In the genomic region with DNA sequence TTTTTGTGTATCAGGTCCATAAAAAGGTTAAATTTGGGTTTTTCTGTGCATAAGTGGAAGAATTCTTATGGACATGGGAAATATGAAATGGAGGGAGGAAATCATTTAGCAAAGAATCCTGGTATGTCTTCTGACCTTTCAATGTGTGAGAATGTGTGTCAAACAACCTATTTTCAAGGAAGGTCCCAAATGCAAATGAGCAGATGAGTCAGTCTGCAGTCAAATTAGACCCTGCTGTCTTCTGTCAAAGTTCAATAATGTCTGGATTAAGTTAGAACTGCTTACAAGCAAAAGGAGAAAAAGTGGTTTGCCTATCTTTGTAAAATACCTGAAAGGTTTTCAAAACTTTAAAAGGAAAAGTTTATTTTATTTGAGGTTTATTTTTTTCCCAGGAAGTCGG, we compare ENCODE assay signal across 25 cellular contexts. TPM values are rescaled to one million over a fixed set of nuclear protein-coding genes. Genes with fewer than 3 reads are reported as not detected.
DNase-seq lines count a peak whose midpoint lies in the region; ATAC-seq and TF ChIP-seq lines count a peak whose summit lies in the region.
"Had no signal": no experiment of that assay in that cellular context is flagged by ENCODE, and none has a peak within 500 bp of the region (broad histone marks: within the 10 kb centered on the region; RNA-seq: fewer than 3 reads in every experiment).

No MANE protein-coding gene starts in this region.

- H3K4me3 ChIP-seq in esophagus muscularis mucosa: no peak overlapping the region
- no peak overlapping the region for H3K4me3 ChIP-seq in subcutaneous abdominal adipose tissue (ENCODE audit: low read depth in 1 of 5, low read length in 5 of 5)
- no peak overlapping the region for H3K4me3 ChIP-seq in endodermal cell (ENCODE audit: low read length)
- H3K4me3 ChIP-seq: BLaER1, K562, PC-9 had no signal

- no peaks in the 10 kb centered on the region for H3K9me3 ChIP-seq in esophagus muscularis mucosa
- H3K9me3 ChIP-seq in subcutaneous abdominal adipose tissue (ENCODE audit: control insufficient read depth in 5 of 5, low read length in 5 of 5): no peaks in the 10 kb centered on the region
- H3K9me3 ChIP-seq in endodermal cell (ENCODE audit: control insufficient read depth, low read length): no peaks in the 10 kb centered on the region
- H3K9me3 ChIP-seq: BLaER1, Caco-2 had no signal

- TF ChIP-seq EP300 in esophagus muscularis mucosa (IDR thresholded peaks at IDR 0.05): no peak

- peak overlapping the region in 3 of 4 donors; percentile 9 to 36 (median 35) for H3K27ac ChIP-seq in esophagus muscularis mucosa (replicated peaks in 1 of 4)
- peak overlapping the region; percentile 38 for H3K27ac ChIP-seq in subcutaneous abdominal adipose tissue (ENCODE audit: low read depth, low read length)
- H3K27ac ChIP-seq in foreskin keratinocyte: no peak overlapping the region
- H3K27ac ChIP-seq in endodermal cell (ENCODE audit: low read depth, low read length): no peak overlapping the region
- H3K27ac ChIP-seq: BLaER1, HL-60, PC-9 had no signal

- no peaks in the 10 kb centered on the region for H3K36me3 Mint-ChIP-seq in activated naive CD8-positive, alpha-beta T cell treated with anti-CD3 and anti-CD28 coated beads, Interleukin-2, amount 50 U/mL, for 24 hours (ENCODE audit: low read depth)
- H3K36me3 Mint-ChIP-seq in activated naive CD8-positive, alpha-beta T cell treated with anti-CD3 and anti-CD28 coated beads for 36 hours: no peaks in the 10 kb centered on the region
- H3K36me3 Mint-ChIP-seq in endodermal cell (ENCODE audit: low read depth): no peaks in the 10 kb centered on the region

- TF ChIP-seq CTCF in esophagus muscularis mucosa (IDR thresholded peaks at IDR 0.05): no peak
- no peak for TF ChIP-seq CTCF in foreskin keratinocyte (conservative IDR thresholded peaks at IDR 0.05)
- TF ChIP-seq CTCF in endodermal cell (conservative IDR thresholded peaks at IDR 0.05): no peak

- H3K9me3 Mint-ChIP-seq in activated naive CD8-positive, alpha-beta T cell treated with anti-CD3 and anti-CD28 coated beads, Interleukin-2, amount 50 U/mL, for 24 hours: no peaks in the 10 kb centered on the region
- no peaks in the 10 kb centered on the region for H3K9me3 Mint-ChIP-seq in activated naive CD8-positive, alpha-beta T cell treated with anti-CD3 and anti-CD28 coated beads for 36 hours
- no peaks in the 10 kb centered on the region for H3K9me3 Mint-ChIP-seq in endodermal cell
- H3K9me3 Mint-ChIP-seq: CD4-positive, alpha-beta T cell had no signal

- no peak overlapping the region for H3K27ac Mint-ChIP-seq in activated naive CD8-positive, alpha-beta T cell treated with anti-CD3 and anti-CD28 coated beads, Interleukin-2, amount 50 U/mL, for 24 hours
- H3K27ac Mint-ChIP-seq in activated naive CD8-positive, alpha-beta T cell treated with anti-CD3 and anti-CD28 coated beads for 36 hours: no peak overlapping the region
- no peak overlapping the region for H3K27ac Mint-ChIP-seq in endodermal cell
- H3K27ac Mint-ChIP-seq: CD4-positive, alpha-beta T cell had no signal

- H3K4me1 Mint-ChIP-seq in activated naive CD8-positive, alpha-beta T cell treated with anti-CD3 and anti-CD28 coated beads, Interleukin-2, amount 50 U/mL, for 24 hours: peaks cover 6% of the 10 kb centered on the region
- H3K4me1 Mint-ChIP-seq in activated naive CD8-positive, alpha-beta T cell treated with anti-CD3 and anti-CD28 coated beads for 36 hours: no peaks in the 10 kb centered on the region
- peaks cover 5% of the 10 kb centered on the region for H3K4me1 Mint-ChIP-seq in endodermal cell

- H3K4me1 ChIP-seq in esophagus muscularis mucosa (peaks cover 7 to 96% (median 90%) of the 10 kb centered on the region in 4 donors), subcutaneous abdominal adipose tissue (ENCODE audit: control insufficient read depth in 5 of 5, insufficient read depth in 5 of 5, low read length in 5 of 5) (peaks cover 0 to 29% (median 22%) of the 10 kb centered on the region in 5 donors), foreskin keratinocyte (peaks cover 9% of the 10 kb centered on the region), endodermal cell (ENCODE audit: control insufficient read depth, insufficient read depth, low read length) (no peaks in the 10 kb centered on the region)
- H3K4me1 ChIP-seq: BLaER1, Caco-2 had no signal

- H3K36me3 ChIP-seq in esophagus muscularis mucosa (no peaks in the 10 kb centered on the region), subcutaneous abdominal adipose tissue (ENCODE audit: control insufficient read depth in 5 of 5, insufficient read depth in 5 of 5, low read length in 5 of 5) (peaks cover 0 to 3% (median 0%) of the 10 kb centered on the region in 5 donors), endodermal cell (ENCODE audit: control insufficient read depth, insufficient read depth, low read length) (no peaks in the 10 kb centered on the region)
- H3K36me3 ChIP-seq: BLaER1 had no signal

- H3K4me3 Mint-ChIP-seq in activated naive CD8-positive, alpha-beta T cell treated with anti-CD3 and anti-CD28 coated beads, Interleukin-2, amount 50 U/mL, for 24 hours: no peak overlapping the region
- H3K4me3 Mint-ChIP-seq in activated naive CD8-positive, alpha-beta T cell treated with anti-CD3 and anti-CD28 coated beads for 36 hours: no peak overlapping the region
- H3K4me3 Mint-ChIP-seq in endodermal cell: no peak overlapping the region
- H3K4me3 Mint-ChIP-seq: CD4-positive, alpha-beta T cell had no signal

- no peak for DNase-seq in activated naive CD8-positive, alpha-beta T cell treated with anti-CD3 and anti-CD28 coated beads, Interleukin-2, amount 50 U/mL, for 24 hours
- no peak for DNase-seq in activated naive CD8-positive, alpha-beta T cell treated with anti-CD3 and anti-CD28 coated beads for 36 hours
- DNase-seq in esophagus muscularis mucosa (ENCODE audit: extremely low spot score) (no peak), foreskin keratinocyte (no peak), endodermal cell (no peak)
- no peak for DNase-seq in activated CD4-positive, alpha-beta T cell treated with anti-CD3 and anti-CD28 coated beads, Interleukin-2, amount 50 U/mL, for 4 hours
- DNase-seq: Caco-2; CD4-positive, alpha-beta T cell; GDM1; MM.1S; NCI-H1048; NCI-H1417 treated with DMSO at 0.1 percent for 48 hours; NCI-H187; NCI-H2107; NCI-H446 treated with DMSO at 0.1 percent for 48 hours; NCI-H748 treated with DMSO at 0.1 percent for 48 hours; PC-9; RPMI8226; SHP77 had no signal

- H3K9ac ChIP-seq in subcutaneous abdominal adipose tissue (ENCODE audit: low read length in 5 of 5) (no peak overlapping the region), endodermal cell (ENCODE audit: extremely low read depth, low read length, poor library complexity, severe bottlenecking) (no peak overlapping the region)
- H3K9ac ChIP-seq: BLaER1 had no signal

- peak; percentile 41 for ATAC-seq in activated naive CD8-positive, alpha-beta T cell treated with anti-CD3 and anti-CD28 coated beads, Interleukin-2, amount 50 U/mL, for 24 hours
- peak; percentile 54 for ATAC-seq in HG03432 (IDR thresholded peaks at IDR 0.05; ENCODE audit: unreplicated experiment)
- no peak for ATAC-seq in foreskin keratinocyte
- ATAC-seq: HepG2, K562 had no signal

- WGBS in esophagus muscularis mucosa: 53% methylated on average over 1 of the region's 1 CpG
- 78% methylated on average over 1 of the region's 1 CpG; no CpG with 5 or more reads in 1 of the 2 experiments for WGBS in endodermal cell (ENCODE audit: insufficient coverage in 1 of 2, insufficient read length in 1 of 2), 2 experiments

- intact Hi-C loops in esophagus muscularis mucosa (cut with DNase I): loop anchor here (5.0 kb wide), 1 partner anchor 93 kb away; no protein-coding TSS in a partner anchor

- H3K27me3 ChIP-seq in esophagus muscularis mucosa (no peaks in the 10 kb centered on the region), subcutaneous abdominal adipose tissue (ENCODE audit: control insufficient read depth in 5 of 5, insufficient read depth in 4 of 5, low read length in 5 of 5) (no peaks in the 10 kb centered on the region), foreskin keratinocyte (no peaks in the 10 kb centered on the region), endodermal cell (ENCODE audit: control insufficient read depth, insufficient read depth, low read length, poor library complexity, severe bottlenecking) (no peaks in the 10 kb centered on the region)
- H3K27me3 ChIP-seq: BLaER1 had no signal

- no peaks in the 10 kb centered on the region for H3K27me3 Mint-ChIP-seq in activated naive CD8-positive, alpha-beta T cell treated with anti-CD3 and anti-CD28 coated beads, Interleukin-2, amount 50 U/mL, for 24 hours
- H3K27me3 Mint-ChIP-seq in activated naive CD8-positive, alpha-beta T cell treated with anti-CD3 and anti-CD28 coated beads for 36 hours: no peaks in the 10 kb centered on the region
- H3K27me3 Mint-ChIP-seq in endodermal cell (ENCODE audit: insufficient read depth): no peaks in the 10 kb centered on the region

- no peak for TF ChIP-seq POLR2A in esophagus muscularis mucosa (IDR thresholded peaks at IDR 0.05; ENCODE audit: low read depth)

RNA-seq across cellular contexts. Expression of gene FBN1, which starts 15.3 kb away (rescaled TPM):
- under 1 TPM; 0.22 to 0.29 TPM for total RNA-seq in activated naive CD8-positive, alpha-beta T cell treated with anti-CD3 and anti-CD28 coated beads for 36 hours
- total RNA-seq in esophagus muscularis mucosa: 100 to 1,000 TPM; 159 to 253 (median 226) TPM
- 4.0 and 4.5 TPM in 2 replicates for total RNA-seq in foreskin keratinocyte
- 1.2 and 1.3 TPM in 2 replicates for polyA plus RNA-seq in foreskin keratinocyte
- total RNA-seq in endodermal cell: 1 to 10 TPM; 5.5 to 5.9 TPM
- polyA plus RNA-seq in endodermal cell (2013, experiment 1 of 2): 13.3 TPM
- 13.1 TPM for polyA plus RNA-seq in endodermal cell (2013, experiment 2 of 2)

Comparison
In these comparisons a context has a peak if more than half of its experiments do, and no peak if none do; other contexts are left out.
1. H3K27ac ChIP-seq: peak in esophagus muscularis mucosa (3 of 4) and subcutaneous abdominal adipose tissue (single experiment); none in foreskin keratinocyte (single experiment) and endodermal cell (single experiment).
2. RNA of gene FBN1, which starts 15.3 kb away (total RNA-seq): 159 to 253 TPM in esophagus muscularis mucosa; 5.5 to 5.9 TPM in endodermal cell, 4.0 to 4.5 TPM in foreskin keratinocyte and 0.22 to 0.29 TPM in activated naive CD8-positive, alpha-beta T cell treated with anti-CD3 and anti-CD28 coated beads for 36 hours; every median in the first group is over 10 times any median in the second.